19 cellular contexts compared by ENCODE assay signal in the genomic region with DNA sequence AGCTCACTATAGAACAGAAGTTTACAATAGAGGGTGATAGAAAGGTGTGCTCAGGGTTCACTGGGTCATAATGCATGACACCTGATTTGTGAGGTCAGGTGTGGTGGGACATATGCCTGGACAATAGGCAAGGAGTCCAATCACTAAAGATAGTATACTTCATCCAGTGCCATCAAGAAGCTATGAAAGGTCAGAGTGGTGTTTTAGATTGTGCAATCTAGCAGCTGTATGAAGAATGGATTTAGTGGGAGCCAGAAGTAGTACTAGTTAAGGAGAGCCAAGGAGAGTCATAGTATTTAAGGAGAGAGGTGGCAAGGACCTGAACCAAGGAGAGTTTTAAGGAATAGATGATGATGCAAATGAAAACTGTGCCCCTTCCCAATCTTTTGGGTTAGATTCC.
DNase-seq lines count a peak whose midpoint lies in the region; ATAC-seq lines count a peak whose summit lies in the region.
"Had no signal": no experiment of that assay in that cellular context is flagged by ENCODE, and none has a peak within 500 bp of the region (broad histone marks: within the 10 kb centered on the region; RNA-seq: fewer than 3 reads in every experiment).

No MANE protein-coding gene starts in this region.

- peaks cover 6% of the 10 kb centered on the region for H3K27me3 Mint-ChIP-seq in activated T-cell treated with anti-CD3 and anti-CD28 coated beads, Interleukin-2, amount 50 U/mL, for 72 hours (ENCODE audit: low read depth)
- H3K27me3 Mint-ChIP-seq in activated T-helper 17 cell treated with anti-CD3 and anti-CD28 coated beads, Interleukin-2, amount 50 U/mL, for 72 hours = no peaks in the 10 kb centered on the region
- H3K27me3 Mint-ChIP-seq: CD4-positive, alpha-beta memory T cell had no signal

- H3K9me3 Mint-ChIP-seq in activated T-cell treated with anti-CD3 and anti-CD28 coated beads, Interleukin-2, amount 50 U/mL, for 72 hours = peaks cover 0 to 3% of the 10 kb centered on the region in 2 donors
- no peaks in the 10 kb centered on the region for H3K9me3 Mint-ChIP-seq in activated T-helper 17 cell treated with anti-CD3 and anti-CD28 coated beads, Interleukin-2, amount 50 U/mL, for 72 hours
- H3K9me3 Mint-ChIP-seq: CD4-positive, alpha-beta memory T cell had no signal

- H3K4me3 Mint-ChIP-seq in activated T-cell treated with anti-CD3 and anti-CD28 coated beads, Interleukin-2, amount 50 U/mL, for 72 hours = peak overlapping the region in 1 of 2 donors; percentile 13
- H3K4me3 Mint-ChIP-seq in activated T-helper 17 cell treated with anti-CD3 and anti-CD28 coated beads, Interleukin-2, amount 50 U/mL, for 72 hours = no peak overlapping the region
- H3K4me3 Mint-ChIP-seq: CD4-positive, alpha-beta memory T cell had no signal

- no peak for DNase-seq in activated T-cell treated with anti-CD3 and anti-CD28 coated beads, Interleukin-2, amount 50 U/mL, for 72 hours
- DNase-seq in activated T-cell treated with anti-CD3 and anti-CD28 coated beads, Interleukin-2, amount 50 U/mL, for 1 hour = no peak
- DNase-seq in fibroblast of gingiva (ENCODE audit: low read depth) (peak; percentile 16), NCI-H2171 treated with DMSO at 0.1 percent for 48 hours (lab: John Stamatoyannopoulos, UW) (no peak), AG08395 (ENCODE audit: low spot score) (no peak), left cardiac atrium (no peak)
- DNase-seq: CD4-positive, alpha-beta memory T cell; DMS153; GDM1; GM23248; NCI-H1417 treated with DMSO at 0.1 percent for 48 hours; NCI-H187 treated with DMSO at 0.1 percent for 48 hours; NCI-H345; NCI-H524 treated with DMSO at 0.1 percent for 48 hours; PC-9; SJCRH30 had no signal

- no peaks in the 10 kb centered on the region for H3K36me3 Mint-ChIP-seq in activated T-cell treated with anti-CD3 and anti-CD28 coated beads, Interleukin-2, amount 50 U/mL, for 72 hours (ENCODE audit: insufficient read depth in 2 of 2)
- no peaks in the 10 kb centered on the region for H3K36me3 Mint-ChIP-seq in activated T-helper 17 cell treated with anti-CD3 and anti-CD28 coated beads, Interleukin-2, amount 50 U/mL, for 72 hours (ENCODE audit: low read depth)
- H3K36me3 Mint-ChIP-seq: CD4-positive, alpha-beta memory T cell had no signal

- no peak for ATAC-seq in activated T-cell treated with anti-CD3 and anti-CD28 coated beads, Interleukin-2, amount 50 U/mL, for 72 hours (replicated peaks in 1 of 2)
- no peak for ATAC-seq in activated T-helper 17 cell treated with anti-CD3 and anti-CD28 coated beads, Interleukin-2, amount 50 U/mL, for 72 hours (replicated peaks)
- ATAC-seq in left cardiac atrium (no peak), GM18502 (IDR thresholded peaks at IDR 0.05; ENCODE audit: poor library complexity, unreplicated experiment) (no peak)
- ATAC-seq: HCT116 had no signal

- intact Hi-C loops in left cardiac atrium (cut with DNase I) = loop anchor here in 1 of 2 donors (10.0 kb wide), 1 partner anchor 45 kb away; no protein-coding TSS in a partner anchor

- H3K4me1 Mint-ChIP-seq in activated T-cell treated with anti-CD3 and anti-CD28 coated beads, Interleukin-2, amount 50 U/mL, for 72 hours (ENCODE audit: low read depth) = peaks cover 69% of the 10 kb centered on the region
- H3K4me1 Mint-ChIP-seq in activated T-helper 17 cell treated with anti-CD3 and anti-CD28 coated beads, Interleukin-2, amount 50 U/mL, for 72 hours = peaks cover 24% of the 10 kb centered on the region

- peak overlapping the region; percentile 34 for H3K27ac Mint-ChIP-seq in activated T-cell treated with anti-CD3 and anti-CD28 coated beads, Interleukin-2, amount 50 U/mL, for 72 hours
- peak overlapping the region; percentile 85 for H3K27ac Mint-ChIP-seq in activated T-helper 17 cell treated with anti-CD3 and anti-CD28 coated beads, Interleukin-2, amount 50 U/mL, for 72 hours
